11 cellular contexts compared by ENCODE assay signal in the genomic region with DNA sequence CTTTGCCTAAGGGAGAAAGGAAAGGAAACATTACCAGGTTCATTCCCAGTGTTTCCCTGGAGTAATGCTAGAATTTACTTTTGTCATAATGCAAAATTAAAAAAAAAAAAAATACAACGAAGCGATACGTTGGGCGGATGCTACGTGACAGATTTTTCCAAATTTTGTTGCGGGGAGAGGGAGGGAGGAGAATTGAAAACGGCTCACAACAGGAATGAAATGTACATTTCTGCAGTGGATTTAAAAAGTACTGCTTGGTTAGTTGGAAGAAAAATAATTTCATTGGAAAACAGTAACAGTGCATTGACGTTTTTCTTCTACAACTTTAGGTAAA.
DNase-seq lines count a peak whose midpoint lies in the region; ATAC-seq and TF ChIP-seq lines count a peak whose summit lies in the region.
"Had no signal": no experiment of that assay in that cellular context is flagged by ENCODE, and none has a peak within 500 bp of the region (broad histone marks: within the 10 kb centered on the region; RNA-seq: fewer than 3 reads in every experiment).

No MANE protein-coding gene starts in this region.

- TF ChIP-seq CTCF in SK-N-SH (IDR thresholded peaks at IDR 0.05) (no peak), smooth muscle cell (IDR thresholded peaks at IDR 0.05; ENCODE audit: borderline replicate concordance, insufficient read depth, poor library complexity, severe bottlenecking) (no peak)

- H3K36me3 ChIP-seq in SK-N-SH (replicated peaks in 1 of 2; ENCODE audit: control insufficient read depth in 1 of 2, insufficient read depth in 2 of 2, low read length in 1 of 2): no peaks in the 10 kb centered on the region
- H3K36me3 ChIP-seq in iPS-18a (ENCODE audit: control insufficient read depth, low read depth, low read length): no peaks in the 10 kb centered on the region
- H3K36me3 ChIP-seq in smooth muscle cell (ENCODE audit: low read depth): no peaks in the 10 kb centered on the region

- peak overlapping the region; percentile 92 for H3K9ac ChIP-seq in SK-N-SH
- no peak overlapping the region for H3K9ac ChIP-seq in iPS-18a (ENCODE audit: low read length)
- peak overlapping the region; percentile 97 for H3K9ac ChIP-seq in smooth muscle cell (ENCODE audit: low read depth)

- WGBS in SK-N-SH (ENCODE audit: low lambda C conversion rate): 29% methylated on average over 8 of the region's 8 CpGs
- WGBS in smooth muscle cell (ENCODE audit: low lambda C conversion rate): 6% methylated on average over 8 of the region's 8 CpGs

- no peaks in the 10 kb centered on the region for H3K9me2 ChIP-seq in SK-N-SH

- peaks cover 44% of the 10 kb centered on the region for H3K4me1 Mint-ChIP-seq in activated T-helper 1 cell treated with anti-CD3 and anti-CD28 coated beads, Interleukin-12 subunit alpha, Interleukin-12 subunit beta, Interleukin-2, Interleukin-4 antibody, amounts not matched to agents 30 ng/mL and 10 ng/mL and 1 ng/mL, durations not matched to agents 14 hours and 24 hours and 36 hours (ENCODE audit: low read depth)

- H3K4me3 ChIP-seq in SK-N-SH (ENCODE audit: low read depth in 2 of 2, low read length in 1 of 2) (peak overlapping the region; percentile 81; a peak in 3 of 4 replicates), iPS-18a (ENCODE audit: low read length) (peak overlapping the region; percentile 68), smooth muscle cell (peak overlapping the region; percentile 92)

- POLR2A ChIA-PET in SK-N-SH (lab: Yijun Ruan, JAX): no interaction called here

- DNase-seq in SK-N-SH (no peak), smooth muscle cell (lab: John Stamatoyannopoulos, UW; ENCODE audit: unreplicated experiment) (no peak), NCI-H2107 (lab: John Stamatoyannopoulos, UW) (no peak), NCI-H69 (lab: John Stamatoyannopoulos, UW) (no peak)
- no peak for DNase-seq in activated T-helper 1 cell treated with anti-CD3 and anti-CD28 coated beads, Interleukin-12 subunit alpha, Interleukin-12 subunit beta, Interleukin-2, Interleukin-4 antibody, amounts not matched to agents 30 ng/mL and 10 ng/mL and 1 ng/mL, durations not matched to agents 14 hours and 24 hours and 36 hours (ENCODE audit: low spot score)
- DNase-seq: 8988T, NCI-H2171 treated with DMSO at 0.1 percent for 48 hours had no signal

- H3K4me1 ChIP-seq in SK-N-SH (ENCODE audit: control insufficient read depth in 1 of 2, insufficient read depth in 2 of 2, low read depth in 1 of 2, low read length in 1 of 2): peaks cover 0 to 7% of the 10 kb centered on the region in 2 experiments; a peak in 2 of 4 replicates
- H3K4me1 ChIP-seq in iPS-18a (ENCODE audit: control insufficient read depth, low read depth, low read length): peaks cover 14% of the 10 kb centered on the region
- H3K4me1 ChIP-seq in smooth muscle cell (ENCODE audit: low read depth): peaks cover 5% of the 10 kb centered on the region

- peaks cover 6% of the 10 kb centered on the region for H3K27me3 Mint-ChIP-seq in activated T-helper 1 cell treated with anti-CD3 and anti-CD28 coated beads, Interleukin-12 subunit alpha, Interleukin-12 subunit beta, Interleukin-2, Interleukin-4 antibody, amounts not matched to agents 30 ng/mL and 10 ng/mL and 1 ng/mL, durations not matched to agents 14 hours and 24 hours and 36 hours (ENCODE audit: insufficient read depth)

- H3F3A ChIP-seq in SK-N-SH (replicated peaks; ENCODE audit: insufficient read depth): peaks cover 9% of the 10 kb centered on the region
- peaks cover 7% of the 10 kb centered on the region for H3F3A ChIP-seq in smooth muscle cell (ENCODE audit: low read depth)

- peaks cover 26% of the 10 kb centered on the region for H3K79me2 ChIP-seq in SK-N-SH (ENCODE audit: insufficient read depth)
- peaks cover 57% of the 10 kb centered on the region for H3K79me2 ChIP-seq in smooth muscle cell (ENCODE audit: low read depth)

- no peak for TF ChIP-seq EP300 in SK-N-SH (IDR thresholded peaks at IDR 0.05; ENCODE audit: borderline replicate concordance in 1 of 2, low read depth in 1 of 2, low read length in 1 of 2)

- H3K27ac ChIP-seq in SK-N-SH (ENCODE audit: low read depth in 2 of 2, low read length in 1 of 2) (peak overlapping the region in 1 of 2 experiments; percentile 95; a peak in 2 of 4 replicates), iPS-18a (ENCODE audit: low read length) (no peak overlapping the region), smooth muscle cell (ENCODE audit: low read depth) (peak overlapping the region; percentile 95)

- no peak overlapping the region for H3K27ac Mint-ChIP-seq in activated T-helper 1 cell treated with anti-CD3 and anti-CD28 coated beads, Interleukin-12 subunit alpha, Interleukin-12 subunit beta, Interleukin-2, Interleukin-4 antibody, amounts not matched to agents 30 ng/mL and 10 ng/mL and 1 ng/mL, durations not matched to agents 14 hours and 24 hours and 36 hours

- CTCF ChIA-PET in SK-N-SH (lab: Yijun Ruan, JAX): interaction anchor here (1.0 to 1.5 kb wide), 2 partner anchors 10 to 42 kb away, joined by 3 read pairs; no protein-coding TSS in a partner anchor

- peak overlapping the region; percentile 63 for H3K4me3 Mint-ChIP-seq in activated T-helper 1 cell treated with anti-CD3 and anti-CD28 coated beads, Interleukin-12 subunit alpha, Interleukin-12 subunit beta, Interleukin-2, Interleukin-4 antibody, amounts not matched to agents 30 ng/mL and 10 ng/mL and 1 ng/mL, durations not matched to agents 14 hours and 24 hours and 36 hours

- peaks cover 12% of the 10 kb centered on the region for H3K36me3 Mint-ChIP-seq in activated T-helper 1 cell treated with anti-CD3 and anti-CD28 coated beads, Interleukin-12 subunit alpha, Interleukin-12 subunit beta, Interleukin-2, Interleukin-4 antibody, amounts not matched to agents 30 ng/mL and 10 ng/mL and 1 ng/mL, durations not matched to agents 14 hours and 24 hours and 36 hours (ENCODE audit: low read depth)

- H3K27me3 ChIP-seq in SK-N-SH (ENCODE audit: insufficient read depth) (no peaks in the 10 kb centered on the region), iPS-18a (ENCODE audit: control insufficient read depth, insufficient read depth, low read length) (peaks cover 73% of the 10 kb centered on the region), smooth muscle cell (ENCODE audit: low read depth) (no peaks in the 10 kb centered on the region)

- peaks cover 7% of the 10 kb centered on the region for H4K20me1 ChIP-seq in SK-N-SH (ENCODE audit: insufficient read depth)
- peaks cover 17% of the 10 kb centered on the region for H4K20me1 ChIP-seq in smooth muscle cell (ENCODE audit: low read depth)

- no peaks in the 10 kb centered on the region for H3K9me3 Mint-ChIP-seq in activated T-helper 1 cell treated with anti-CD3 and anti-CD28 coated beads, Interleukin-12 subunit alpha, Interleukin-12 subunit beta, Interleukin-2, Interleukin-4 antibody, amounts not matched to agents 30 ng/mL and 10 ng/mL and 1 ng/mL, durations not matched to agents 14 hours and 24 hours and 36 hours

- H2AFZ ChIP-seq in SK-N-SH (ENCODE audit: low read depth) (peak overlapping the region; percentile 43), smooth muscle cell (ENCODE audit: low read depth) (no peak overlapping the region)

- intact Hi-C loops in activated T-helper 1 cell treated with anti-CD3 and anti-CD28 coated beads, Interleukin-12 subunit alpha, Interleukin-12 subunit beta, Interleukin-2, Interleukin-4 antibody, amounts not matched to agents 30 ng/mL and 10 ng/mL and 1 ng/mL, durations not matched to agents 14 hours and 24 hours and 36 hours (cut with micrococcal nuclease): no loop called here

- H3K9me3 ChIP-seq in SK-N-SH (no peaks in the 10 kb centered on the region), iPS-18a (ENCODE audit: control insufficient read depth, low read depth, low read length) (no peaks in the 10 kb centered on the region), smooth muscle cell (replicated peaks; ENCODE audit: low read depth) (no peaks in the 10 kb centered on the region)

- no peak for TF ChIP-seq RAD21 in SK-N-SH (IDR thresholded peaks at IDR 0.05; ENCODE audit: low read length)

- no peak for ATAC-seq in SK-N-SH treated with all-trans-retinoic acid at 6 μM for 48 hours
- no peak for ATAC-seq in HG02970 (IDR thresholded peaks at IDR 0.05; ENCODE audit: low FRiP score, unreplicated experiment)
- ATAC-seq: esophagus mucosa had no signal

- H3K4me2 ChIP-seq in SK-N-SH (peak overlapping the region; percentile 94), smooth muscle cell (peak overlapping the region; percentile 99)

TF ChIP-seq in SK-N-SH, 30 proteins besides CTCF, POLR2A, EP300 and RAD21 (continues in another document):
- TF ChIP-seq NFIC (IDR thresholded peaks at IDR 0.05; ENCODE audit: borderline replicate concordance) (no peak), TCF12 (IDR thresholded peaks at IDR 0.05) (no peak), FOXM1 (IDR thresholded peaks at IDR 0.05; ENCODE audit: low read depth) (no peak), YY1 (IDR thresholded peaks at IDR 0.05; ENCODE audit: low read depth) (no peak), TAF1 (IDR thresholded peaks at IDR 0.05; ENCODE audit: borderline replicate concordance, low read depth, low read length) (no peak), GABPA (IDR thresholded peaks at IDR 0.05; ENCODE audit: low read depth) (no peak)
- TF ChIP-seq, protein P1, sequence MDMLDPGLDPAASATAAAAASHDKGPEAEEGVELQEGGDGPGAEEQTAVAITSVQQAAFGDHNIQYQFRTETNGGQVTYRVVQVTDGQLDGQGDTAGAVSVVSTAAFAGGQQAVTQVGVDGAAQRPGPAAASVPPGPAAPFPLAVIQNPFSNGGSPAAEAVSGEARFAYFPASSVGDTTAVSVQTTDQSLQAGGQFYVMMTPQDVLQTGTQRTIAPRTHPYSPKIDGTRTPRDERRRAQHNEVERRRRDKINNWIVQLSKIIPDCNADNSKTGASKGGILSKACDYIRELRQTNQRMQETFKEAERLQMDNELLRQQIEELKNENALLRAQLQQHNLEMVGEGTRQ (IDR thresholded peaks at IDR 0.05; ENCODE audit: borderline replicate concordance, low read depth, low read length): no peak

TF ChIP-seq in SK-N-SH treated with all-trans-retinoic acid at 6 μM for 48 hours, 23 proteins besides CTCF, POLR2A, EP300 and RAD21 (continues in another document):
- TF ChIP-seq, protein P2, sequence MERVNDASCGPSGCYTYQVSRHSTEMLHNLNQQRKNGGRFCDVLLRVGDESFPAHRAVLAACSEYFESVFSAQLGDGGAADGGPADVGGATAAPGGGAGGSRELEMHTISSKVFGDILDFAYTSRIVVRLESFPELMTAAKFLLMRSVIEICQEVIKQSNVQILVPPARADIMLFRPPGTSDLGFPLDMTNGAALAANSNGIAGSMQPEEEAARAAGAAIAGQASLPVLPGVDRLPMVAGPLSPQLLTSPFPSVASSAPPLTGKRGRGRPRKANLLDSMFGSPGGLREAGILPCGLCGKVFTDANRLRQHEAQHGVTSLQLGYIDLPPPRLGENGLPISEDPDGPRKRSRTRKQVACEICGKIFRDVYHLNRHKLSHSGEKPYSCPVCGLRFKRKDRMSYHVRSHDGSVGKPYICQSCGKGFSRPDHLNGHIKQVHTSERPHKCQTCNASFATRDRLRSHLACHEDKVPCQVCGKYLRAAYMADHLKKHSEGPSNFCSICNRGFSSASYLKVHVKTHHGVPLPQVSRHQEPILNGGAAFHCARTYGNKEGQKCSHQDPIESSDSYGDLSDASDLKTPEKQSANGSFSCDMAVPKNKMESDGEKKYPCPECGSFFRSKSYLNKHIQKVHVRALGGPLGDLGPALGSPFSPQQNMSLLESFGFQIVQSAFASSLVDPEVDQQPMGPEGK (CRISPR knock-in tag; IDR thresholded peaks at IDR 0.05; ENCODE audit: borderline replicate concordance): no peak
- TF ChIP-seq ZC3H10 (CRISPR knock-in tag; IDR thresholded peaks at IDR 0.05): no peak
